ENCODE assay signal across 1 cellular context in the genomic region with DNA sequence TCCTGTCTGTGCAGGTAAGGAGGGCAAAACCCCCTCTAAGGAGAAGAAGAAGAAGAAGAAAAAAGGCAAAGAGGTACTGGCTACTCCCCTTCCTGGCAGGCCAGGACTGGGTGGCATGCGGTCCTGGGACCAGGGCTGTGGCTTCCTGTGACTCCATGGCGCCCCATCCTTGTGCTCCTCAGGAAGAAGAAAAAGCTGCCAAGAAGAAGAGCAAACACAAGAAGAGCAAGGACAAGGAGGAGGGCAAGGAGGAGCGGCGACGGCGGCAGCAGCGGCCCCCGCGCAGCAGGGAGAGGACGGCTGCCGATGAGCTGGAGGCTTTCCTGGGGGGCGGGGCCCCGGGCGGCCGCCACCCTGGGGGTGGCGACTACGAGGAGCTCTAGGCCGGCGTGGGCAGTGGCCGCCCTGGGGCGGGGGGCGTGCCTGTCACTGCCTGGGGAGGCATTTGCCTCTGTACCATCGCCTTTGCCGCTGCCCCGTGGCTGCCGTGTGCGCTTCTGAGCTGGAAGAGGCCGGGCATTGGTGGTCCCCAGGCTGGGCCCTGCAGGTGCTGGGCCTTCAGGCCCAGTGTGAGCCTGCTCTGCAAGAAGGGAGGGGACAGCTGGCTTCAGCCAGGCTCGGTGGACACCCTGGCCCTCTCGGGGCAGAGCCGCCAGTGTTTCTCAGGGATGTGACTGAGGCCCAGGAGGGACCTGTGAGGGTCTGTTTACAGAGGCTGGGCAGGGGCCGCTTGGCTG.
TF ChIP-seq lines count a peak whose summit lies in the region.

No MANE protein-coding gene starts in this region.

TF ChIP-seq in K562, 482 proteins besides CTCF, POLR2A, EP300 and RAD21 (continued from another document and continues in another):
- no peak for TF ChIP-seq NONO (IDR thresholded peaks at IDR 0.05; ENCODE audit: low read depth in 2 of 2, low read length in 1 of 2)
- no peak for TF ChIP-seq ZNF197 (CRISPR knock-in tag; IDR thresholded peaks at IDR 0.05; ENCODE audit: low read depth)
- TF ChIP-seq TEAD2 (tag; IDR thresholded peaks at IDR 0.05): no peak
- TF ChIP-seq RBM17 (IDR thresholded peaks at IDR 0.05; ENCODE audit: borderline replicate concordance, low read depth, low read length): no peak
- TF ChIP-seq ZNF133 (CRISPR knock-in tag; IDR thresholded peaks at IDR 0.05): no peak
- TF ChIP-seq, protein P1, sequence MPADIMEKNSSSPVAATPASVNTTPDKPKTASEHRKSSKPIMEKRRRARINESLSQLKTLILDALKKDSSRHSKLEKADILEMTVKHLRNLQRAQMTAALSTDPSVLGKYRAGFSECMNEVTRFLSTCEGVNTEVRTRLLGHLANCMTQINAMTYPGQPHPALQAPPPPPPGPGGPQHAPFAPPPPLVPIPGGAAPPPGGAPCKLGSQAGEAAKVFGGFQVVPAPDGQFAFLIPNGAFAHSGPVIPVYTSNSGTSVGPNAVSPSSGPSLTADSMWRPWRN (IDR thresholded peaks at IDR 0.05; ENCODE audit: low read depth): no peak
- no peak for TF ChIP-seq SMARCA5 (IDR thresholded peaks at IDR 0.05)
- TF ChIP-seq SUPT5H (IDR thresholded peaks at IDR 0.05): peak; percentile 54; the same call in 1 of the 2 replicates
- no peak for TF ChIP-seq ATF1 (CRISPR knock-in tag; IDR thresholded peaks at IDR 0.05)
- peak; percentile 14; the same call in 1 of the 2 replicates for TF ChIP-seq ATF1 (tag; IDR thresholded peaks at IDR 0.05)
- TF ChIP-seq ZFX (CRISPR knock-in tag; IDR thresholded peaks at IDR 0.05): peak; percentile 40
- 0 out of 2 replicates have a peak, but pooled peaks have one; percentile 37 for TF ChIP-seq HDGF (IDR thresholded peaks at IDR 0.05)
- TF ChIP-seq ZNF561 (CRISPR knock-in tag; conservative IDR thresholded peaks at IDR 0.05): no peak
- TF ChIP-seq, protein P2, sequence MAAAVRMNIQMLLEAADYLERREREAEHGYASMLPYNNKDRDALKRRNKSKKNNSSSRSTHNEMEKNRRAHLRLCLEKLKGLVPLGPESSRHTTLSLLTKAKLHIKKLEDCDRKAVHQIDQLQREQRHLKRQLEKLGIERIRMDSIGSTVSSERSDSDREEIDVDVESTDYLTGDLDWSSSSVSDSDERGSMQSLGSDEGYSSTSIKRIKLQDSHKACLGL (CRISPR knock-in tag; IDR thresholded peaks at IDR 0.05; ENCODE audit: borderline replicate concordance, poor library complexity, severe bottlenecking): no peak
- TF ChIP-seq, protein P3, sequence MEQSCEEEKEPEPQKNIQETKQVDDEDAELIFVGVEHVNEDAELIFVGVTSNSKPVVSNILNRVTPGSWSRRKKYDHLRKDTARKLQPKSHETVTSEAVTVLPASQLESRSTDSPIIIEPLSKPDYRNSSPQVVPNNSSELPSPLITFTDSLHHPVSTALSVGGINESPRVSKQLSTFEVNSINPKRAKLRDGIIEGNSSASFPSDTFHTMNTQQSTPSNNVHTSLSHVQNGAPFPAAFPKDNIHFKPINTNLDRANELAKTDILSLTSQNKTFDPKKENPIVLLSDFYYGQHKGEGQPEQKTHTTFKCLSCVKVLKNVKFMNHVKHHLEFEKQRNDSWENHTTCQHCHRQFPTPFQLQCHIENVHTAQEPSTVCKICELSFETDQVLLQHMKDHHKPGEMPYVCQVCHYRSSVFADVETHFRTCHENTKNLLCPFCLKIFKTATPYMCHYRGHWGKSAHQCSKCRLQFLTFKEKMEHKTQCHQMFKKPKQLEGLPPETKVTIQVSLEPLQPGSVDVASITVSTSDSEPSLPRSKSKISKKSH (CRISPR knock-in tag; IDR thresholded peaks at IDR 0.05): no peak
- TF ChIP-seq MYNN (IDR thresholded peaks at IDR 0.05): no peak
- TF ChIP-seq MYNN (CRISPR knock-in tag; IDR thresholded peaks at IDR 0.05): no peak
- TF ChIP-seq MTA1 (IDR thresholded peaks at IDR 0.05; ENCODE audit: borderline replicate concordance): no peak
- TF ChIP-seq CTBP1 (IDR thresholded peaks at IDR 0.05; ENCODE audit: borderline replicate concordance): 0 out of 2 replicates have a peak, but pooled peaks have one; percentile 21
- no peak for TF ChIP-seq FOSL1 (tag; conservative IDR thresholded peaks at IDR 0.05)
- no peak for TF ChIP-seq KAT7 (CRISPR knock-in tag; IDR thresholded peaks at IDR 0.05; ENCODE audit: borderline replicate concordance)
- TF ChIP-seq, protein P4, sequence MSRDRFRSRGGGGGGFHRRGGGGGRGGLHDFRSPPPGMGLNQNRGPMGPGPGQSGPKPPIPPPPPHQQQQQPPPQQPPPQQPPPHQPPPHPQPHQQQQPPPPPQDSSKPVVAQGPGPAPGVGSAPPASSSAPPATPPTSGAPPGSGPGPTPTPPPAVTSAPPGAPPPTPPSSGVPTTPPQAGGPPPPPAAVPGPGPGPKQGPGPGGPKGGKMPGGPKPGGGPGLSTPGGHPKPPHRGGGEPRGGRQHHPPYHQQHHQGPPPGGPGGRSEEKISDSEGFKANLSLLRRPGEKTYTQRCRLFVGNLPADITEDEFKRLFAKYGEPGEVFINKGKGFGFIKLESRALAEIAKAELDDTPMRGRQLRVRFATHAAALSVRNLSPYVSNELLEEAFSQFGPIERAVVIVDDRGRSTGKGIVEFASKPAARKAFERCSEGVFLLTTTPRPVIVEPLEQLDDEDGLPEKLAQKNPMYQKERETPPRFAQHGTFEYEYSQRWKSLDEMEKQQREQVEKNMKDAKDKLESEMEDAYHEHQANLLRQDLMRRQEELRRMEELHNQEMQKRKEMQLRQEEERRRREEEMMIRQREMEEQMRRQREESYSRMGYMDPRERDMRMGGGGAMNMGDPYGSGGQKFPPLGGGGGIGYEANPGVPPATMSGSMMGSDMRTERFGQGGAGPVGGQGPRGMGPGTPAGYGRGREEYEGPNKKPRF (IDR thresholded peaks at IDR 0.05; ENCODE audit: low read depth, low read length): no peak
- no peak for TF ChIP-seq MCM5 (IDR thresholded peaks at IDR 0.05; ENCODE audit: low read depth)
- no peak for TF ChIP-seq SMARCE1 (IDR thresholded peaks at IDR 0.05)
- no peak for TF ChIP-seq PHF21A (IDR thresholded peaks at IDR 0.05; ENCODE audit: borderline replicate concordance, low read depth)
- no peak for TF ChIP-seq CBX8 (IDR thresholded peaks at IDR 0.05; ENCODE audit: borderline replicate concordance, extremely low read depth, low read depth, low read length, poor library complexity, severe bottlenecking)
- no peak for TF ChIP-seq ZNF696 (CRISPR knock-in tag; conservative IDR thresholded peaks at IDR 0.05)
- no peak for TF ChIP-seq KLF6 (CRISPR knock-in tag; IDR thresholded peaks at IDR 0.05; ENCODE audit: borderline replicate concordance)
- TF ChIP-seq, protein P5, sequence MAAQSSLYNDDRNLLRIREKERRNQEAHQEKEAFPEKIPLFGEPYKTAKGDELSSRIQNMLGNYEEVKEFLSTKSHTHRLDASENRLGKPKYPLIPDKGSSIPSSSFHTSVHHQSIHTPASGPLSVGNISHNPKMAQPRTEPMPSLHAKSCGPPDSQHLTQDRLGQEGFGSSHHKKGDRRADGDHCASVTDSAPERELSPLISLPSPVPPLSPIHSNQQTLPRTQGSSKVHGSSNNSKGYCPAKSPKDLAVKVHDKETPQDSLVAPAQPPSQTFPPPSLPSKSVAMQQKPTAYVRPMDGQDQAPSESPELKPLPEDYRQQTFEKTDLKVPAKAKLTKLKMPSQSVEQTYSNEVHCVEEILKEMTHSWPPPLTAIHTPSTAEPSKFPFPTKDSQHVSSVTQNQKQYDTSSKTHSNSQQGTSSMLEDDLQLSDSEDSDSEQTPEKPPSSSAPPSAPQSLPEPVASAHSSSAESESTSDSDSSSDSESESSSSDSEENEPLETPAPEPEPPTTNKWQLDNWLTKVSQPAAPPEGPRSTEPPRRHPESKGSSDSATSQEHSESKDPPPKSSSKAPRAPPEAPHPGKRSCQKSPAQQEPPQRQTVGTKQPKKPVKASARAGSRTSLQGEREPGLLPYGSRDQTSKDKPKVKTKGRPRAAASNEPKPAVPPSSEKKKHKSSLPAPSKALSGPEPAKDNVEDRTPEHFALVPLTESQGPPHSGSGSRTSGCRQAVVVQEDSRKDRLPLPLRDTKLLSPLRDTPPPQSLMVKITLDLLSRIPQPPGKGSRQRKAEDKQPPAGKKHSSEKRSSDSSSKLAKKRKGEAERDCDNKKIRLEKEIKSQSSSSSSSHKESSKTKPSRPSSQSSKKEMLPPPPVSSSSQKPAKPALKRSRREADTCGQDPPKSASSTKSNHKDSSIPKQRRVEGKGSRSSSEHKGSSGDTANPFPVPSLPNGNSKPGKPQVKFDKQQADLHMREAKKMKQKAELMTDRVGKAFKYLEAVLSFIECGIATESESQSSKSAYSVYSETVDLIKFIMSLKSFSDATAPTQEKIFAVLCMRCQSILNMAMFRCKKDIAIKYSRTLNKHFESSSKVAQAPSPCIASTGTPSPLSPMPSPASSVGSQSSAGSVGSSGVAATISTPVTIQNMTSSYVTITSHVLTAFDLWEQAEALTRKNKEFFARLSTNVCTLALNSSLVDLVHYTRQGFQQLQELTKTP (IDR thresholded peaks at IDR 0.05; ENCODE audit: low read depth in 1 of 2, partially characterized antibody in 2 of 2): no peak
- peak; percentile 58; the same call in 1 of the 2 replicates for TF ChIP-seq KLF13 (tag; IDR thresholded peaks at IDR 0.05; ENCODE audit: borderline replicate concordance, low read depth)
- TF ChIP-seq PRPF4 (IDR thresholded peaks at IDR 0.05; ENCODE audit: insufficient read depth, low read depth, low read length, poor library complexity, severe bottlenecking): no peak
- TF ChIP-seq, protein P6, sequence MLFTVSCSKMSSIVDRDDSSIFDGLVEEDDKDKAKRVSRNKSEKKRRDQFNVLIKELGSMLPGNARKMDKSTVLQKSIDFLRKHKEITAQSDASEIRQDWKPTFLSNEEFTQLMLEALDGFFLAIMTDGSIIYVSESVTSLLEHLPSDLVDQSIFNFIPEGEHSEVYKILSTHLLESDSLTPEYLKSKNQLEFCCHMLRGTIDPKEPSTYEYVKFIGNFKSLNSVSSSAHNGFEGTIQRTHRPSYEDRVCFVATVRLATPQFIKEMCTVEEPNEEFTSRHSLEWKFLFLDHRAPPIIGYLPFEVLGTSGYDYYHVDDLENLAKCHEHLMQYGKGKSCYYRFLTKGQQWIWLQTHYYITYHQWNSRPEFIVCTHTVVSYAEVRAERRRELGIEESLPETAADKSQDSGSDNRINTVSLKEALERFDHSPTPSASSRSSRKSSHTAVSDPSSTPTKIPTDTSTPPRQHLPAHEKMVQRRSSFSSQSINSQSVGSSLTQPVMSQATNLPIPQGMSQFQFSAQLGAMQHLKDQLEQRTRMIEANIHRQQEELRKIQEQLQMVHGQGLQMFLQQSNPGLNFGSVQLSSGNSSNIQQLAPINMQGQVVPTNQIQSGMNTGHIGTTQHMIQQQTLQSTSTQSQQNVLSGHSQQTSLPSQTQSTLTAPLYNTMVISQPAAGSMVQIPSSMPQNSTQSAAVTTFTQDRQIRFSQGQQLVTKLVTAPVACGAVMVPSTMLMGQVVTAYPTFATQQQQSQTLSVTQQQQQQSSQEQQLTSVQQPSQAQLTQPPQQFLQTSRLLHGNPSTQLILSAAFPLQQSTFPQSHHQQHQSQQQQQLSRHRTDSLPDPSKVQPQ (CRISPR knock-in tag; IDR thresholded peaks at IDR 0.05; ENCODE audit: borderline replicate concordance): no peak
- TF ChIP-seq SRF (CRISPR knock-in tag; IDR thresholded peaks at IDR 0.05): no peak
- no peak for TF ChIP-seq PHB2 (IDR thresholded peaks at IDR 0.05; ENCODE audit: low read depth)
- TF ChIP-seq ZNF174 (CRISPR knock-in tag; IDR thresholded peaks at IDR 0.05): no peak
- TF ChIP-seq, protein P7, sequence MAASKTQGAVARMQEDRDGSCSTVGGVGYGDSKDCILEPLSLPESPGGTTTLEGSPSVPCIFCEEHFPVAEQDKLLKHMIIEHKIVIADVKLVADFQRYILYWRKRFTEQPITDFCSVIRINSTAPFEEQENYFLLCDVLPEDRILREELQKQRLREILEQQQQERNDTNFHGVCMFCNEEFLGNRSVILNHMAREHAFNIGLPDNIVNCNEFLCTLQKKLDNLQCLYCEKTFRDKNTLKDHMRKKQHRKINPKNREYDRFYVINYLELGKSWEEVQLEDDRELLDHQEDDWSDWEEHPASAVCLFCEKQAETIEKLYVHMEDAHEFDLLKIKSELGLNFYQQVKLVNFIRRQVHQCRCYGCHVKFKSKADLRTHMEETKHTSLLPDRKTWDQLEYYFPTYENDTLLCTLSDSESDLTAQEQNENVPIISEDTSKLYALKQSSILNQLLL (CRISPR knock-in tag; IDR thresholded peaks at IDR 0.05; ENCODE audit: borderline replicate concordance): no peak
- TF ChIP-seq HEY1 (CRISPR knock-in tag; IDR thresholded peaks at IDR 0.05; ENCODE audit: borderline replicate concordance): no peak
- TF ChIP-seq BCL6 (CRISPR knock-in tag; IDR thresholded peaks at IDR 0.05): no peak
- no peak for TF ChIP-seq RNF2 (IDR thresholded peaks at IDR 0.05)
- TF ChIP-seq ZEB2 (IDR thresholded peaks at IDR 0.05): no peak
- TF ChIP-seq, protein P8, sequence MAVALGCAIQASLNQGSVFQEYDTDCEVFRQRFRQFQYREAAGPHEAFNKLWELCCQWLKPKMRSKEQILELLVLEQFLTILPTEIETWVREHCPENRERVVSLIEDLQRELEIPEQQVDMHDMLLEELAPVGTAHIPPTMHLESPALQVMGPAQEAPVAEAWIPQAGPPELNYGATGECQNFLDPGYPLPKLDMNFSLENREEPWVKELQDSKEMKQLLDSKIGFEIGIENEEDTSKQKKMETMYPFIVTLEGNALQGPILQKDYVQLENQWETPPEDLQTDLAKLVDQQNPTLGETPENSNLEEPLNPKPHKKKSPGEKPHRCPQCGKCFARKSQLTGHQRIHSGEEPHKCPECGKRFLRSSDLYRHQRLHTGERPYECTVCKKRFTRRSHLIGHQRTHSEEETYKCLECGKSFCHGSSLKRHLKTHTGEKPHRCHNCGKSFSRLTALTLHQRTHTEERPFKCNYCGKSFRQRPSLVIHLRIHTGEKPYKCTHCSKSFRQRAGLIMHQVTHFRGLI (CRISPR knock-in tag; IDR thresholded peaks at IDR 0.05): no peak
- TF ChIP-seq EGR1 (conservative IDR thresholded peaks at IDR 0.05): peak; percentile 81
- no peak for TF ChIP-seq ZNF589 (CRISPR knock-in tag; IDR thresholded peaks at IDR 0.05; ENCODE audit: low read depth)
- no peak for TF ChIP-seq ZFP30 (CRISPR knock-in tag; IDR thresholded peaks at IDR 0.05; ENCODE audit: borderline replicate concordance)
- TF ChIP-seq, protein P9, sequence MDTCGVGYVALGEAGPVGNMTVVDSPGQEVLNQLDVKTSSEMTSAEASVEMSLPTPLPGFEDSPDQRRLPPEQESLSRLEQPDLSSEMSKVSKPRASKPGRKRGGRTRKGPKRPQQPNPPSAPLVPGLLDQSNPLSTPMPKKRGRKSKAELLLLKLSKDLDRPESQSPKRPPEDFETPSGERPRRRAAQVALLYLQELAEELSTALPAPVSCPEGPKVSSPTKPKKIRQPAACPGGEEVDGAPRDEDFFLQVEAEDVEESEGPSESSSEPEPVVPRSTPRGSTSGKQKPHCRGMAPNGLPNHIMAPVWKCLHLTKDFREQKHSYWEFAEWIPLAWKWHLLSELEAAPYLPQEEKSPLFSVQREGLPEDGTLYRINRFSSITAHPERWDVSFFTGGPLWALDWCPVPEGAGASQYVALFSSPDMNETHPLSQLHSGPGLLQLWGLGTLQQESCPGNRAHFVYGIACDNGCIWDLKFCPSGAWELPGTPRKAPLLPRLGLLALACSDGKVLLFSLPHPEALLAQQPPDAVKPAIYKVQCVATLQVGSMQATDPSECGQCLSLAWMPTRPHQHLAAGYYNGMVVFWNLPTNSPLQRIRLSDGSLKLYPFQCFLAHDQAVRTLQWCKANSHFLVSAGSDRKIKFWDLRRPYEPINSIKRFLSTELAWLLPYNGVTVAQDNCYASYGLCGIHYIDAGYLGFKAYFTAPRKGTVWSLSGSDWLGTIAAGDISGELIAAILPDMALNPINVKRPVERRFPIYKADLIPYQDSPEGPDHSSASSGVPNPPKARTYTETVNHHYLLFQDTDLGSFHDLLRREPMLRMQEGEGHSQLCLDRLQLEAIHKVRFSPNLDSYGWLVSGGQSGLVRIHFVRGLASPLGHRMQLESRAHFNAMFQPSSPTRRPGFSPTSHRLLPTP (IDR thresholded peaks at IDR 0.05; ENCODE audit: borderline replicate concordance, extremely low read depth, insufficient read length): no peak
- no peak for TF ChIP-seq HMG20B (CRISPR knock-in tag; IDR thresholded peaks at IDR 0.05)
- TF ChIP-seq NRF1 (conservative IDR thresholded peaks at IDR 0.05 in 1 of 2, IDR thresholded peaks at IDR 0.05 in 1 of 2): peak; percentile 53 to 65; a peak in 3 of 4 replicates
